In genomic region chr10:53003094-53003493, GRCh38 we compare ENCODE assay signal across 25 cellular contexts.
DNase-seq lines count a peak whose midpoint lies in the region; ATAC-seq and TF ChIP-seq lines count a peak whose summit lies in the region.
"Had no signal": no experiment of that assay in that cellular context is flagged by ENCODE, and none has a peak within 500 bp of the region (broad histone marks: within the 10 kb centered on the region; RNA-seq: fewer than 3 reads in every experiment).

No MANE protein-coding gene starts in this region.

- H3K27ac ChIP-seq in OCI-LY3 (ENCODE audit: low read length), result peak overlapping the region; percentile 47
- no peak overlapping the region for H3K27ac ChIP-seq in trophoblast cell (ENCODE audit: low read depth, low read length)
- H3K27ac ChIP-seq: cardiac muscle cell, KMS-11, pancreas, sigmoid colon, transverse colon, WERI-Rb-1 had no signal

- TF ChIP-seq CTCF in OCI-LY3 (IDR thresholded peaks at IDR 0.05; ENCODE audit: low read depth, low read length) (no peak), mucosa of descending colon (IDR thresholded peaks at IDR 0.05) (no peak)

- H4K20me1 ChIP-seq in OCI-LY3 (ENCODE audit: insufficient read depth, low read length), result no peaks in the 10 kb centered on the region

- H3K9ac ChIP-seq in OCI-LY3 (ENCODE audit: low read length), result peak overlapping the region; percentile 21; the same call in 1 of the 2 replicates
- H3K9ac ChIP-seq in trophoblast cell (ENCODE audit: low read length), result no peak overlapping the region
- H3K9ac ChIP-seq: KMS-11 had no signal

- H3K14ac ChIP-seq in trophoblast cell (ENCODE audit: low read length), result no peak overlapping the region

- DNase-seq in trophoblast cell, result no peak
- DNase-seq in mucosa of descending colon, result no peak
- DNase-seq in GM03348 (ENCODE audit: low spot score), result no peak
- no peak for DNase-seq in KG1 (lab: John Stamatoyannopoulos, UW)
- DNase-seq: activated CD4-positive, alpha-beta T cell treated with anti-CD3 and anti-CD28 coated beads, Interleukin-2, amount 50 U/mL, for 4 hours; activated effector memory CD4-positive, alpha-beta T cell treated with anti-CD3 and anti-CD28 coated beads, Interleukin-2, amount 50 U/mL, for 16 hours; COR-L47; dorsolateral prefrontal cortex; foreskin melanocyte; mesenchymal stem cell; naive thymus-derived CD4-positive, alpha-beta T cell; NCI-H2081; NCI-H510A; pancreas; sigmoid colon; stimulated activated naive CD8-positive, alpha-beta T cell treated with anti-CD3 and anti-CD28 coated beads, Interleukin-15, Interleukin-2, amounts not matched to agents 100 U/mL and 50 U/mL, for 24 hours; T-cell; transverse colon; WERI-Rb-1 had no signal

- H2BK12ac ChIP-seq in trophoblast cell (ENCODE audit: low read length), result no peak overlapping the region

- H3K4me3 ChIP-seq in OCI-LY3 (ENCODE audit: low read length) (0 out of 2 replicates have a peak overlapping the region, but pooled peaks have one; percentile 15), trophoblast cell (ENCODE audit: low read depth, low read length) (no peak overlapping the region), mucosa of descending colon (no peak overlapping the region)
- H3K4me3 ChIP-seq: cardiac muscle cell, dorsolateral prefrontal cortex, pancreas, sigmoid colon, transverse colon had no signal

- no peak overlapping the region for H3K18ac ChIP-seq in trophoblast cell (ENCODE audit: low read length)

- H3K27me3 ChIP-seq in OCI-LY3 (ENCODE audit: low read depth, low read length), result no peaks in the 10 kb centered on the region
- H3K27me3 ChIP-seq in trophoblast cell (ENCODE audit: insufficient read depth, low read length), result no peaks in the 10 kb centered on the region
- H3K27me3 ChIP-seq: cardiac muscle cell, dorsolateral prefrontal cortex, pancreas, sigmoid colon, transverse colon had no signal

- H3K36me3 ChIP-seq in OCI-LY3 (replicated peaks; ENCODE audit: low read depth, low read length) (no peaks in the 10 kb centered on the region), trophoblast cell (ENCODE audit: control insufficient read depth in 1 of 2, insufficient read depth in 2 of 2, low read length in 2 of 2) (peaks cover 0 to 1% of the 10 kb centered on the region in 2 experiments), mucosa of descending colon (ENCODE audit: low read depth) (no peaks in the 10 kb centered on the region)
- H3K36me3 ChIP-seq: cardiac muscle cell, pancreas, sigmoid colon, transverse colon, WERI-Rb-1 had no signal

- H3K9me3 ChIP-seq in OCI-LY3 (ENCODE audit: insufficient read depth, low read length), result no peaks in the 10 kb centered on the region
- no peaks in the 10 kb centered on the region for H3K9me3 ChIP-seq in trophoblast cell (ENCODE audit: insufficient read depth, low read depth, low read length)
- H3K9me3 ChIP-seq in mucosa of descending colon, result no peaks in the 10 kb centered on the region
- H3K9me3 ChIP-seq: pancreas, sigmoid colon, transverse colon had no signal

- no CpG with 5 or more reads among the region's 5 CpGs for WGBS in trophoblast cell (ENCODE audit: extremely low coverage, insufficient coverage, insufficient read length)

- H4K8ac ChIP-seq in trophoblast cell (ENCODE audit: low read depth, low read length), result peak overlapping the region; percentile 33

- ATAC-seq in GM19351 (IDR thresholded peaks at IDR 0.05; ENCODE audit: unreplicated experiment), result peak; percentile 67
- peak; percentile 70 for ATAC-seq in HG02852 (IDR thresholded peaks at IDR 0.05; ENCODE audit: unreplicated experiment)
- no peak for ATAC-seq in mucosa of descending colon
- ATAC-seq: naive thymus-derived CD4-positive, alpha-beta T cell; pancreas; Right ventricle myocardium inferior; stimulated activated naive CD8-positive, alpha-beta T cell treated with anti-CD3 and anti-CD28 coated beads, Interleukin-15, Interleukin-2, amounts not matched to agents 100 U/mL and 50 U/mL, for 24 hours; T-cell had no signal

- H3K79me1 ChIP-seq in trophoblast cell (ENCODE audit: low read length), result no peaks in the 10 kb centered on the region

- H2AFZ ChIP-seq in OCI-LY3 (ENCODE audit: low read depth, low read length), result peak overlapping the region; percentile 59; the same call in 1 of the 2 replicates
- no peak overlapping the region for H2AFZ ChIP-seq in trophoblast cell (ENCODE audit: insufficient read depth, low read length, poor library complexity)

- H4K91ac ChIP-seq in trophoblast cell (ENCODE audit: low read depth, low read length), result no peak overlapping the region

- intact Hi-C loops in mucosa of descending colon (cut with DNase I, micrococcal nuclease), result no loop called here

- no peak overlapping the region for H2AK5ac ChIP-seq in trophoblast cell (ENCODE audit: low read length)

- H3K4me1 ChIP-seq in OCI-LY3 (ENCODE audit: low read length) (peaks cover 40% of the 10 kb centered on the region), trophoblast cell (ENCODE audit: control insufficient read depth in 1 of 2, insufficient read depth in 2 of 2, low read length in 2 of 2) (no peaks in the 10 kb centered on the region), mucosa of descending colon (ENCODE audit: low read depth) (peaks cover 7% of the 10 kb centered on the region)
- H3K4me1 ChIP-seq: sigmoid colon had no signal

- no peak overlapping the region for H3K23ac ChIP-seq in trophoblast cell (ENCODE audit: low read length)

- no peak overlapping the region for H2BK120ac ChIP-seq in trophoblast cell (ENCODE audit: insufficient read depth, low read length, poor library complexity)

- no peak overlapping the region for H2BK5ac ChIP-seq in trophoblast cell (ENCODE audit: low read depth, low read length, poor library complexity)

- H3K79me2 ChIP-seq in OCI-LY3 (ENCODE audit: low read length) (no peaks in the 10 kb centered on the region), trophoblast cell (ENCODE audit: control insufficient read depth, insufficient read depth, low read length, poor library complexity) (no peaks in the 10 kb centered on the region)

- H3K4me2 ChIP-seq in OCI-LY3 (ENCODE audit: low read length) (peak overlapping the region; percentile 30), trophoblast cell (ENCODE audit: low read length) (no peak overlapping the region)
- H3K4me2 ChIP-seq: KMS-11 had no signal

- H4K12ac ChIP-seq in trophoblast cell (ENCODE audit: low read depth, low read length), result no peak overlapping the region

- no peak overlapping the region for H3K4ac ChIP-seq in trophoblast cell (ENCODE audit: low read depth, low read length)
